Comparison of ENCODE assay signal across 8 cellular contexts in genomic region chr5:138465288-138466057, GRCh38. TPM values are rescaled to one million over a fixed set of nuclear protein-coding genes. Genes with fewer than 3 reads are reported as not detected.
DNase-seq lines count a peak whose midpoint lies in the region; ATAC-seq and TF ChIP-seq lines count a peak whose summit lies in the region.

TSS of gene EGR1 (plus strand) at chr5:138465479. CDS start at chr5:138465762, 283 bp downstream.

- H3K4me3 ChIP-seq in lower leg skin (ENCODE audit: low read depth, poor library complexity, severe bottlenecking): peak within 1 kb of the TSS; percentile 61

- CTCF ChIA-PET in activated CD4-positive, alpha-beta memory T cell treated with anti-CD3 and anti-CD28 coated beads for 36 hours (lab: Charles Lee): interaction anchor here (0.7 to 5.1 kb wide), 14 partner anchors 11 to 822 kb away, joined by 3 to 56 read pairs (median 8); partner anchors contain the start of genes ETF1, HSPA9, KDM3B and REEP2

- DNase-seq in CD1c-positive myeloid dendritic cell (ENCODE audit: extremely low spot score): peak; percentile 98
- DNase-seq in NCI-H82 (lab: John Stamatoyannopoulos, UW): peak; percentile 93
- peak; percentile 94 for DNase-seq in activated CD4-positive, alpha-beta memory T cell treated with anti-CD3 and anti-CD28 coated beads for 36 hours
- peak; percentile 88 for DNase-seq in dermis microvascular lymphatic vessel endothelial cell (ENCODE audit: low read depth in 2 of 2)
- DNase-seq in lower leg skin (ENCODE audit: low spot score in 2 of 2): peak; percentile 96 to 99
- DNase-seq in stimulated activated CD4-positive, alpha-beta T cell treated with anti-CD3 and anti-CD28 coated beads, Interleukin-4, amount 100 ng/mL, for 4 hours: peak; percentile 86 to 96

- peaks cover 35% of the 10 kb centered on the region for H3K4me1 Mint-ChIP-seq in activated CD4-positive, alpha-beta memory T cell treated with anti-CD3 and anti-CD28 coated beads for 36 hours (ENCODE audit: low read depth)

- peak within 1 kb of the TSS; percentile 95 for H3K27ac Mint-ChIP-seq in activated CD4-positive, alpha-beta memory T cell treated with anti-CD3 and anti-CD28 coated beads for 36 hours

- POLR2A ChIA-PET in activated CD4-positive, alpha-beta memory T cell treated with anti-CD3 and anti-CD28 coated beads for 36 hours (lab: Charles Lee): interaction anchor here (0.5 to 4.7 kb wide), 22 partner anchors 14 to 677 kb away, joined by 3 to 33 read pairs (median 4); partner anchors contain the start of genes BRD8, CDC23, ETF1 and HSPA9

- intact Hi-C loops in activated CD4-positive, alpha-beta memory T cell treated with anti-CD3 and anti-CD28 coated beads for 36 hours (cut with micrococcal nuclease): loop anchor here (1.0 to 2.0 kb wide), 6 partner anchors 27 to 827 kb away; partner anchors contain the start of genes BRD8, CDC25C, ETF1 and MATR3
- intact Hi-C loops in lower leg skin (cut with DNase I; ENCODE audit: low total_unique reads): loop anchor here (10.0 kb wide), 1 partner anchor 79 kb away; the partner anchor contains the start of gene ETF1

- TF ChIP-seq CTCF in lower leg skin (IDR thresholded peaks at IDR 0.05): no peak

- peak in 1 of 2 donors; percentile 76 for TF ChIP-seq POLR2A in lower leg skin (IDR thresholded peaks at IDR 0.05)

- no peaks in the 10 kb centered on the region for H3K27me3 Mint-ChIP-seq in activated CD4-positive, alpha-beta memory T cell treated with anti-CD3 and anti-CD28 coated beads for 36 hours

- no peaks in the 10 kb centered on the region for H3K9me3 Mint-ChIP-seq in activated CD4-positive, alpha-beta memory T cell treated with anti-CD3 and anti-CD28 coated beads for 36 hours

- ATAC-seq in GM19397 (IDR thresholded peaks at IDR 0.05; ENCODE audit: unreplicated experiment): peak; percentile 49
- peak; percentile 28 for ATAC-seq in HG03558 (IDR thresholded peaks at IDR 0.05; ENCODE audit: extremely low read depth, unreplicated experiment)

- 0% methylated on average over 45 to 73 of the region's 76 CpGs for WGBS in lower leg skin, 2 donors

- peak within 1 kb of the TSS; percentile 83 for H3K4me3 Mint-ChIP-seq in activated CD4-positive, alpha-beta memory T cell treated with anti-CD3 and anti-CD28 coated beads for 36 hours

- peaks cover 25% of the 10 kb centered on the region for H3K36me3 Mint-ChIP-seq in activated CD4-positive, alpha-beta memory T cell treated with anti-CD3 and anti-CD28 coated beads for 36 hours

RNA-seq across cellular contexts. Expression of gene EGR1, which starts in this region (rescaled TPM):
- 10 to 100 TPM; 64.2 to 69.4 TPM for total RNA-seq in activated CD4-positive, alpha-beta memory T cell treated with anti-CD3 and anti-CD28 coated beads for 36 hours
- 0.90 and 3.7 TPM in 2 replicates for total RNA-seq in dermis microvascular lymphatic vessel endothelial cell
- total RNA-seq in lower leg skin: 100 to 1,000 TPM in 1 of 4 donors, 10 to 100 TPM in 3; 37.5 to 110 (median 47.8) TPM

Comparison
In these comparisons a context has a peak if more than half of its experiments do, and no peak if none do; other contexts are left out.
1. Peak in every context shown above with its lines: DNase-seq, ATAC-seq and H3K4me3 ChIP-seq.